In the genomic region with DNA sequence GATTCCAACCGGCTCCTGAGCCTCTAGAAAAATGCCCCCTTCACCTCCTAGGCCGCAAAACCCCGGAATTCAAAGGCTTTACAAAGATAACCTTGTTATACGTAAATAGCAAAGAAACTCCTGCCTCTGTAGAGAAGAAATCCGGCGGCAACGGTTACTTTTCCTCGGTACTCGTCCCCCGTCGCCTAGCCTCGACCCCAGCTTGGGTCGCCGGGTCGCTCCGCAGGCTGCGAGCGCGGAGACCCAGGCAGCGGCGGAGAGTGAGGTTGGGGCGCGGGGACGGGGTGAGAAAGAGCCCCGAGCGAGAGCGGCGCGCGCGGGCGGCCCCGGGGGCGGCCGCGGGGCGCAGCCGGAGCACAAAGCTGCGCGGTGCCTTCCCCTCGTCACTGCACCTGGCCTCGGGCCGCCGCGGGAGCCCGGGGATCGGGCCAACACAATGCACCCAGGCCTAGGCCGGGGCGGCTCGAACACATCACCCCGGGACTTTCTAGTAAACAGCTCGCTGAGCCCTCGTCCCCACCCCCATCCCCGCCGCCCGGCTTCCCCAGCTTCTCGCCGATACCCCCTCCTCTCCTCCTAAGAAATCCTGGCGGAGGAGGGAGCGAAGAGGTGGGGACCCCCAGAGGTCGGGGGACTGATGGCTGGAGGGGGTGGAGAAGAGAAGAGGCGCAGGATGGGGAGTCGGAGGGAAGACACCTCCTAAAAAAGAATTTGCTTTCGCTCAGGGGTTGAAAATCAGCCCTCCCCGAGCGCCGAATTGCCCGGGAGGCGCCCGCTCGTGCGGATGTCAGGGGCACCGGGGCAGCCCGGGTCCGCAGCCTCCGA, we compare ENCODE assay signal across 8 cellular contexts. TPM values are rescaled to one million over a fixed set of nuclear protein-coding genes. Genes with fewer than 3 reads are reported as not detected.
A peak's percentile ranks its signal among the peaks of the same experiment; 100 is the strongest.
DNase-seq lines count a peak whose midpoint lies in the region; ATAC-seq and TF ChIP-seq lines count a peak whose summit lies in the region.

No MANE protein-coding gene starts in this region.

- TF ChIP-seq CTCF in choroid plexus epithelial cell (conservative IDR thresholded peaks at IDR 0.05; ENCODE audit: low read depth, low read length) = no peak

- no peak overlapping the region for H3K27ac Mint-ChIP-seq in stimulated activated naive CD8-positive, alpha-beta T cell treated with anti-CD3 and anti-CD28 coated beads, Interleukin-15, amount 100 ng/mL, for 72 hours

- peaks cover 16% of the 10 kb centered on the region for H3K4me1 Mint-ChIP-seq in stimulated activated naive CD8-positive, alpha-beta T cell treated with anti-CD3 and anti-CD28 coated beads, Interleukin-15, amount 100 ng/mL, for 72 hours

- H3K4me3 Mint-ChIP-seq in stimulated activated naive CD8-positive, alpha-beta T cell treated with anti-CD3 and anti-CD28 coated beads, Interleukin-15, amount 100 ng/mL, for 72 hours = peak overlapping the region; percentile 44 to 74

- H3K4me3 ChIP-seq in choroid plexus epithelial cell (ENCODE audit: low read depth, low read length) = peak overlapping the region; percentile 29

- ATAC-seq in left lobe of liver = peak; percentile 60
- ATAC-seq in stimulated activated naive CD8-positive, alpha-beta T cell treated with anti-CD3 and anti-CD28 coated beads, Interleukin-15, amount 100 ng/mL, for 72 hours = peak; percentile 61
- no peak for ATAC-seq in HG02840 (IDR thresholded peaks at IDR 0.05; ENCODE audit: low FRiP score, unreplicated experiment)

- H3K9me3 Mint-ChIP-seq in stimulated activated naive CD8-positive, alpha-beta T cell treated with anti-CD3 and anti-CD28 coated beads, Interleukin-15, amount 100 ng/mL, for 72 hours = no peaks in the 10 kb centered on the region

- DNase-seq in NCI-H1105 treated with DMSO at 0.1 percent for 48 hours (lab: John Stamatoyannopoulos, UW) (peak; percentile 17), NCI-H1105 (lab: John Stamatoyannopoulos, UW) (no peak), HuH-7 (ENCODE audit: low spot score) (peak; percentile 56), choroid plexus epithelial cell (ENCODE audit: low read depth) (no peak), left lobe of liver (ENCODE audit: low spot score) (no peak), midbrain (lab: John Stamatoyannopoulos, UW) (no peak)
- peak; percentile 6 to 21 for DNase-seq in stimulated activated naive CD8-positive, alpha-beta T cell treated with anti-CD3 and anti-CD28 coated beads, Interleukin-15, amount 100 ng/mL, for 72 hours

- peaks cover 68% of the 10 kb centered on the region for H3K27me3 Mint-ChIP-seq in stimulated activated naive CD8-positive, alpha-beta T cell treated with anti-CD3 and anti-CD28 coated beads, Interleukin-15, amount 100 ng/mL, for 72 hours

RNA-seq across cellular contexts. Expression of a gene that starts 0.9 kb away (rescaled TPM):
- 1.0 TPM for total RNA-seq in left lobe of liver

Comparison
In these comparisons a context has a peak if more than half of its experiments do, and no peak if none do; other contexts are left out.
1. DNase-seq: peak in NCI-H1105 treated with DMSO at 0.1 percent for 48 hours (single experiment), HuH-7 (single experiment) and stimulated activated naive CD8-positive, alpha-beta T cell treated with anti-CD3 and anti-CD28 coated beads, Interleukin-15, amount 100 ng/mL, for 72 hours (2 of 2); none in NCI-H1105 (single experiment), choroid plexus epithelial cell (single experiment), left lobe of liver (single experiment) and midbrain (single experiment).